In the genomic region with DNA sequence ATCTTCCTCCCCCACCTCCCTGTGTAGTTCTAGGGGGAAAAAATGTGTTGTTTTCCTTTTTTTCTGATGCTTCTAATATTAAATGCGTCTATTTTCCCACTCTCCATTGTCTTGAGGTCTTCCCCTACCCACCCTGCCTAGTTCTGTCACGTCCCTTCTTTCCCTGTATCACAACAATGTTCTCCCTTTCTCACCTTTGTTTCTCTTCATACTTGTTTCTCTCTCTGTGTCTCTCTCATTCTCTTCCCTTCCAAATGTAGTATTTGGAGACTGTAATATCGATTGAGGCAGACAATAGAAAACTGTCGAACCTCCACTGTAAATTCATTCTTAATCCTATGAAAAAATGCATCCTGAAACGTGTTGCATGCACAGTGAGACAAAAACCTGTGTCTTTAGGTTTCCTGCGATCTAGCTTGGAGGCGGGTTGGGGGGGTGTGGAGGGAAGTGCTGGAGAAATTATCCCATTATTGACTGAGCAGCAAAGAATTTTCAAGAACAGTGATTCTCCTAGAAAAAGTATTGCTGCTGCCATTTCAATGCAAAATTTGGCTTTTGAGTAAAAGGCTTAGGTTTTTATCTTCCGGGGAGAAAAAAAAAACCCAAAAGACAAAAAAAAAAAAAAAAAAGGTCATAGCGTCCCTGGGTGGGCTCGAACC, we compare ENCODE assay signal across 7 cellular contexts. TPM values are rescaled to one million over a fixed set of nuclear protein-coding genes. Genes with fewer than 3 reads are reported as not detected.
A peak's percentile ranks its signal among the peaks of the same experiment; 100 is the strongest.
DNase-seq lines count a peak whose midpoint lies in the region; ATAC-seq and TF ChIP-seq lines count a peak whose summit lies in the region.

No MANE protein-coding gene starts in this region.

- intact Hi-C loops in left lung (cut with DNase I), result no loop called here

- no peak for TF ChIP-seq CTCF in LNCaP clone FGC (IDR thresholded peaks at IDR 0.05; ENCODE audit: control insufficient read depth, extremely low read depth, insufficient read depth)
- no peak for TF ChIP-seq CTCF in left lung (IDR thresholded peaks at IDR 0.05)

- peak overlapping the region; percentile 97 for H3K27ac Mint-ChIP-seq in activated naive CD8-positive, alpha-beta T cell treated with anti-CD3 and anti-CD28 coated beads, Interleukin-2, amount 50 U/mL, for 24 hours

- H3K9me3 Mint-ChIP-seq in activated naive CD8-positive, alpha-beta T cell treated with anti-CD3 and anti-CD28 coated beads, Interleukin-2, amount 50 U/mL, for 24 hours, result no peaks in the 10 kb centered on the region

- ATAC-seq in activated naive CD8-positive, alpha-beta T cell treated with anti-CD3 and anti-CD28 coated beads, Interleukin-2, amount 50 U/mL, for 24 hours, result no peak
- ATAC-seq in left lung (no peak), GM19397 (IDR thresholded peaks at IDR 0.05; ENCODE audit: unreplicated experiment) (no peak)

- H3K27me3 Mint-ChIP-seq in activated naive CD8-positive, alpha-beta T cell treated with anti-CD3 and anti-CD28 coated beads, Interleukin-2, amount 50 U/mL, for 24 hours, result peaks cover 38% of the 10 kb centered on the region

- H3K27me3 ChIP-seq in left lung, result peaks cover 0 to 54% of the 10 kb centered on the region in 2 donors

- peaks cover 0 to 25% of the 10 kb centered on the region in 2 donors for H3K36me3 ChIP-seq in left lung

- peak overlapping the region; percentile 88 to 90 for H3K27ac ChIP-seq in left lung

- peaks cover 18 to 71% of the 10 kb centered on the region in 2 donors for H3K4me1 ChIP-seq in left lung

- peaks cover 26% of the 10 kb centered on the region for H3K36me3 Mint-ChIP-seq in activated naive CD8-positive, alpha-beta T cell treated with anti-CD3 and anti-CD28 coated beads, Interleukin-2, amount 50 U/mL, for 24 hours (ENCODE audit: low read depth)

- peak overlapping the region; percentile 97 for H3K4me3 Mint-ChIP-seq in activated naive CD8-positive, alpha-beta T cell treated with anti-CD3 and anti-CD28 coated beads, Interleukin-2, amount 50 U/mL, for 24 hours

- H3K9me3 ChIP-seq in left lung, result no peaks in the 10 kb centered on the region

- H3K4me1 Mint-ChIP-seq in activated naive CD8-positive, alpha-beta T cell treated with anti-CD3 and anti-CD28 coated beads, Interleukin-2, amount 50 U/mL, for 24 hours, result peaks cover 68% of the 10 kb centered on the region

- H3K4me3 ChIP-seq in LNCaP clone FGC (ENCODE audit: low read depth, low read length) (peak overlapping the region; percentile 99), left lung (peak overlapping the region; percentile 91 to 97)

- DNase-seq in Daoy (ENCODE audit: low read depth) (peak; percentile 44), LNCaP clone FGC (ENCODE audit: low read depth) (no peak), left lung (no peak), ureter (ENCODE audit: low spot score) (no peak), mucosa of gallbladder (ENCODE audit: low spot score) (no peak)
- DNase-seq in activated naive CD8-positive, alpha-beta T cell treated with anti-CD3 and anti-CD28 coated beads, Interleukin-2, amount 50 U/mL, for 24 hours, result no peak

RNA-seq across cellular contexts. Expression of gene PSMB3, which starts 1.3 kb away (rescaled TPM):
- total RNA-seq in Daoy (2014; rRNA removed; shearing (Covaris generic)), result 524 and 545 TPM in 2 replicates
- total RNA-seq in left lung (100 to 1,000 TPM; 123 to 191 TPM), ureter (156 TPM), mucosa of gallbladder (119 TPM)

RNA-seq across cellular contexts. Expression of gene PCGF2, which starts 3.1 kb away (rescaled TPM):
- total RNA-seq in Daoy (2014; rRNA removed; shearing (Covaris generic)), result 3.3 and 3.5 TPM in 2 replicates
- total RNA-seq in left lung (10 to 100 TPM; 40.0 to 49.5 TPM), ureter (54.5 TPM), mucosa of gallbladder (52.3 TPM)

RNA-seq across cellular contexts. Expression of gene CISD3, which starts 21.1 kb away (rescaled TPM):
- total RNA-seq in Daoy (2014; rRNA removed; shearing (Covaris generic)), result 0.57 and 3.4 TPM in 2 replicates
- total RNA-seq in left lung (10 to 100 TPM; 32.9 to 49.2 TPM), ureter (60.1 TPM), mucosa of gallbladder (51.5 TPM)

RNA-seq across cellular contexts. Expression of gene MLLT6, which starts 46.2 kb away (rescaled TPM):
- total RNA-seq in Daoy (2014; rRNA removed; shearing (Covaris generic)), result 12.4 and 12.9 TPM in 2 replicates
- total RNA-seq in left lung (100 to 1,000 TPM in 1 of 2 donors, 10 to 100 TPM in 1; 80.0 to 102 TPM), ureter (209 TPM), mucosa of gallbladder (175 TPM)

RNA-seq across cellular contexts. Expression of gene PIP4K2B, which starts 48.1 kb away (rescaled TPM):
- total RNA-seq in Daoy (2014; rRNA removed; shearing (Covaris generic)), result 16.6 and 22.4 TPM in 2 replicates
- total RNA-seq in left lung (10 to 100 TPM; 39.8 to 43.3 TPM), ureter (44.7 TPM), mucosa of gallbladder (46.7 TPM)
